20 cellular contexts compared by ENCODE assay signal in the genomic region with DNA sequence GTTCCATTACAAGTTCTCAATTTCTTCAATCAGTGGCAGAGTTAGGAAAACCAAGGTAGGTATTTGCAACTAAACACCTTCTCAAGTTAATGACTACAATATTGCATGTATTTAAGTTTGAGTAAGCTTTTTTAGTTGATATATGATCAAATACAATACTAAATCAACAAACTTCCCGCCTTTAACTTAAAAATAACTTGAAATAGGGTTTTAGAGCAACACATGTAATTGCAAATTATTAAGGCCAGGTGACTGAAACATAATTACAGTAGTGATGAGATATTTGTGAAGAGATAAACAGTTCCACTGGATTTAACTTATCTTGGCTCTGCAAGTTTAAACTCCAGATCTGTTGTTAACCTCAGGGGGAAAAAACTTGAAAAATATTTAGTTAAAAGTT. TPM values are rescaled to one million over a fixed set of nuclear protein-coding genes. Genes with fewer than 3 reads are reported as not detected.
DNase-seq lines count a peak whose midpoint lies in the region; ATAC-seq and TF ChIP-seq lines count a peak whose summit lies in the region.
"Had no signal": no experiment of that assay in that cellular context is flagged by ENCODE, and none has a peak within 500 bp of the region (broad histone marks: within the 10 kb centered on the region; RNA-seq: fewer than 3 reads in every experiment).

No MANE protein-coding gene starts in this region.

- no peak for TF ChIP-seq CTCF in left lung (IDR thresholded peaks at IDR 0.05)
- TF ChIP-seq CTCF in psoas muscle (IDR thresholded peaks at IDR 0.05), result no peak
- TF ChIP-seq CTCF in ovary (IDR thresholded peaks at IDR 0.05), result no peak

- ATAC-seq in left lung (no peak), psoas muscle (no peak), HG03432 (IDR thresholded peaks at IDR 0.05; ENCODE audit: unreplicated experiment) (no peak)
- ATAC-seq: activated CD8-positive, alpha-beta memory T cell treated with anti-CD3 and anti-CD28 coated beads, Interleukin-2, amount 10 ng/mL, durations not matched to agents 7 days and 5 days; activated T-helper 17 cell treated with anti-CD3 and anti-CD28 coated beads, Interleukin-2, amount 50 U/mL, for 72 hours had no signal

- no peaks in the 10 kb centered on the region for H3K36me3 ChIP-seq in HAP-1 (replicated peaks)
- H3K36me3 ChIP-seq in left lung, result no peaks in the 10 kb centered on the region
- H3K36me3 ChIP-seq in psoas muscle (ENCODE audit: insufficient read depth in 1 of 2, low read depth in 1 of 2), result no peaks in the 10 kb centered on the region
- H3K36me3 ChIP-seq in ovary, result no peaks in the 10 kb centered on the region
- H3K36me3 ChIP-seq: esophagus squamous epithelium, neutrophil, Peyer's patch, sigmoid colon had no signal

- H3K4me1 ChIP-seq in HAP-1 (peaks cover 45% of the 10 kb centered on the region), left lung (peaks cover 0 to 37% of the 10 kb centered on the region in 2 donors), psoas muscle (no peaks in the 10 kb centered on the region), ovary (ENCODE audit: insufficient read depth) (no peaks in the 10 kb centered on the region)
- H3K4me1 ChIP-seq: Peyer's patch had no signal

- TF ChIP-seq EP300 in ovary (IDR thresholded peaks at IDR 0.05), result no peak

- H3K4me3 ChIP-seq in HAP-1 (peak overlapping the region; percentile 74), left lung (peak overlapping the region in 1 of 2 donors; percentile 91), psoas muscle (peak overlapping the region; percentile 72), ovary (no peak overlapping the region)

- WGBS in psoas muscle, 3 donors, result 67 to 85% (median 84%) methylated on average over 1 of the region's 1 CpG
- WGBS in ovary, 3 donors, result 77 to 94% (median 88%) methylated on average over 1 of the region's 1 CpG

- intact Hi-C loops in left lung (cut with DNase I), result no loop called here
- intact Hi-C loops in psoas muscle (cut with DNase I), result no loop called here
- intact Hi-C loops in ovary (cut with DNase I), result no loop called here

- H3K27me3 ChIP-seq in HAP-1 (ENCODE audit: low read depth), result no peaks in the 10 kb centered on the region
- peaks cover 9 to 31% of the 10 kb centered on the region in 2 donors for H3K27me3 ChIP-seq in left lung
- H3K27me3 ChIP-seq in psoas muscle (ENCODE audit: insufficient read depth in 3 of 3, low read length in 2 of 3), result peaks cover 0 to 39% (median 8%) of the 10 kb centered on the region in 3 donors
- no peaks in the 10 kb centered on the region for H3K27me3 ChIP-seq in ovary
- H3K27me3 ChIP-seq: neutrophil, Peyer's patch had no signal

- in situ Hi-C loops in HAP-1 (cut with MboI; ENCODE audit: low sequenced_read_pairs), result loop anchor here (25.0 kb wide), 1 partner anchor 101 kb away; no protein-coding TSS in a partner anchor

- peak overlapping the region; percentile 0 to 45 for H3K27ac ChIP-seq in left lung
- no peak overlapping the region for H3K27ac ChIP-seq in psoas muscle
- H3K27ac ChIP-seq in ovary, result no peak overlapping the region
- H3K27ac ChIP-seq: neutrophil, sigmoid colon had no signal

- H3K9me3 ChIP-seq in HAP-1 (no peaks in the 10 kb centered on the region), left lung (no peaks in the 10 kb centered on the region), psoas muscle (no peaks in the 10 kb centered on the region), ovary (no peaks in the 10 kb centered on the region)
- H3K9me3 ChIP-seq: esophagus squamous epithelium, neutrophil, sigmoid colon, SK-N-SH had no signal

- TF ChIP-seq POLR2A in ovary (IDR thresholded peaks at IDR 0.05), result no peak

- DNase-seq in HAP-1 (ENCODE audit: low spot score in 2 of 2), result no peak
- peak; percentile 33 for DNase-seq in NCI-H69 (lab: John Stamatoyannopoulos, UW)
- no peak for DNase-seq in left lung
- no peak for DNase-seq in psoas muscle
- DNase-seq in NCI-H1048 (lab: John Stamatoyannopoulos, UW), result no peak
- no peak for DNase-seq in ovary
- DNase-seq: activated CD8-positive, alpha-beta memory T cell treated with anti-CD3 and anti-CD28 coated beads, Interleukin-2, amount 10 ng/mL, durations not matched to agents 7 days and 5 days; dermis blood vessel endothelial cell; esophagus squamous epithelium; immature natural killer cell; NCI-H1105; NCI-H774; Peyer's patch; sigmoid colon; SK-N-SH; stimulated activated CD4-positive, alpha-beta T cell treated with anti-CD3 and anti-CD28 coated beads, Interleukin-2, amount 100 ng/mL, for 24 hours had no signal

RNA-seq across cellular contexts. Expression of gene DACH1, which starts 3.8 kb away (rescaled TPM):
- total RNA-seq in left lung (1 to 10 TPM; 4.6 to 8.1 TPM), psoas muscle (1 to 10 TPM; 1.1 to 3.6 (median 1.2) TPM), ovary (1 to 10 TPM in 6 of 7 donors, under 1 TPM in 1; 0.91 to 3.2 (median 1.7) TPM)
- polyA plus RNA-seq in psoas muscle (under 1 TPM; 0.51 to 0.67 (median 0.57) TPM), ovary (1 to 10 TPM; 1.4 to 1.7 TPM)
- total RNA-seq: activated CD8-positive, alpha-beta memory T cell treated with anti-CD3 and anti-CD28 coated beads, Interleukin-2, amount 10 ng/mL, durations not matched to agents 7 days and 5 days; activated T-helper 17 cell treated with anti-CD3 and anti-CD28 coated beads, Interleukin-2, amount 50 U/mL, for 72 hours; bronchial epithelial cell had no signal

Comparison
In these comparisons a context has a peak if more than half of its experiments do, and no peak if none do; other contexts are left out.
1. H3K27ac ChIP-seq: peak in left lung (2 of 2); none in psoas muscle (single experiment) and ovary (0 of 2).